Comparison of ENCODE assay signal across 15 cellular contexts in the genomic region with DNA sequence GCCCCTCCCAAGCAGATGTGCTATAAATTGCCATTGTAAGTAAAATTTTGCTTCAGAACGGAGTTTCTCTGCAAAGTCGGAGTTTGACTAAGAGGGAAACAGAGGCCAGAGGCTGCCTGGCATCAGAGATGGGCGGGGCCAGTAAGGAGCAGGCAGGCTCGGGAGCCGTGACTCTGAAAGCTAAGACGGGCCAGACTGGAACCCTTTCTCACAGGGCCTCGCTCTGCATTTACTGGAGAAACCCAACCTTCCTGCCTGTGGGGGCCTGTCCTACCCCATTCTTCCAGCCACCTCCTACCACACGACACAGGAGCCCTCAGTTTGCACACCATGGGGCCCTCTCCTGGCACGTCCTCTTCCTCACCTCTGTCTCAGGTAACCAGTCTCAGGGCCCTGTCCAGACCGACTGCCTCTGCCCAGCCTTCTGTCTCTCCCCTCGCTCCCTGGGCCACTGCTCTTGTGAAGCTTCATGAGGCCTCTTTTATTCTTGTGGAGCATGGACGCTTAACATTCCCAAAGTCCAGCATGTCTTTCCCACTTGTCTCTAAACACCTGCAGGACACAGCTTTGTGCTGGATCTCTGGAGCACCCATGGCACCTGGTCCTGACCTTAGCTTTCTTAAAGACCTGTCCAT. TPM values are rescaled to one million over a fixed set of nuclear protein-coding genes. Genes with fewer than 3 reads are reported as not detected.
A peak's percentile ranks its signal among the peaks of the same experiment; 100 is the strongest.
DNase-seq lines count a peak whose midpoint lies in the region; ATAC-seq and TF ChIP-seq lines count a peak whose summit lies in the region.
"Had no signal": no experiment of that assay in that cellular context is flagged by ENCODE, and none has a peak within 500 bp of the region (broad histone marks: within the 10 kb centered on the region; RNA-seq: fewer than 3 reads in every experiment).

No MANE protein-coding gene starts in this region.

- peak; percentile 28 for DNase-seq in natural killer cell treated with Interleukin-12 subunit alpha and Interleukin-12 subunit beta and Interleukin-15 and Interleukin-18, amount 100 ng/mL, for 72 hours (ENCODE audit: low spot score)
- DNase-seq in natural killer cell: no peak
- peak; percentile 23 for DNase-seq in posterior vena cava (ENCODE audit: low spot score)
- DNase-seq in RKO (ENCODE audit: low spot score): no peak
- DNase-seq: Caco-2; CD4-positive, alpha-beta memory T cell; GDM1; NCI-H1105; NCI-H146; NCI-H2029; NCI-H226 had no signal

- H3K4me1 Mint-ChIP-seq in natural killer cell treated with Interleukin-12 subunit alpha and Interleukin-12 subunit beta and Interleukin-15 and Interleukin-18, amount 100 ng/mL, for 72 hours (ENCODE audit: low read depth in 2 of 2): peaks cover 0 to 10% of the 10 kb centered on the region in 2 donors
- H3K4me1 Mint-ChIP-seq in natural killer cell: peaks cover 0 to 4% of the 10 kb centered on the region in 2 donors
- peaks cover 69% of the 10 kb centered on the region for H3K4me1 Mint-ChIP-seq in brain

- H3K36me3 Mint-ChIP-seq in natural killer cell treated with Interleukin-12 subunit alpha and Interleukin-12 subunit beta and Interleukin-15 and Interleukin-18, amount 100 ng/mL, for 72 hours: no peaks in the 10 kb centered on the region
- no peaks in the 10 kb centered on the region for H3K36me3 Mint-ChIP-seq in natural killer cell
- H3K36me3 Mint-ChIP-seq in brain: no peaks in the 10 kb centered on the region
- H3K36me3 Mint-ChIP-seq: CD4-positive, alpha-beta memory T cell had no signal

- H3K27me3 Mint-ChIP-seq in natural killer cell treated with Interleukin-12 subunit alpha and Interleukin-12 subunit beta and Interleukin-15 and Interleukin-18, amount 100 ng/mL, for 72 hours: peaks cover 0 to 7% of the 10 kb centered on the region in 2 donors
- H3K27me3 Mint-ChIP-seq in natural killer cell (ENCODE audit: low read depth in 2 of 2) (peaks cover 3 to 8% of the 10 kb centered on the region in 2 donors), brain (peaks cover 6% of the 10 kb centered on the region)
- H3K27me3 Mint-ChIP-seq: CD4-positive, alpha-beta memory T cell had no signal

- H3K9me3 Mint-ChIP-seq in natural killer cell treated with Interleukin-12 subunit alpha and Interleukin-12 subunit beta and Interleukin-15 and Interleukin-18, amount 100 ng/mL, for 72 hours: peaks cover 4% of the 10 kb centered on the region
- H3K9me3 Mint-ChIP-seq in natural killer cell (peaks cover 2 to 3% of the 10 kb centered on the region in 2 donors), brain (peaks cover 0 to 9% (median 4%) of the 10 kb centered on the region in 5 experiments)

- no peak for ATAC-seq in natural killer cell treated with Interleukin-12 subunit alpha and Interleukin-12 subunit beta and Interleukin-15 and Interleukin-18, amount 100 ng/mL, for 72 hours
- ATAC-seq in natural killer cell: no peak
- ATAC-seq in HG03565 (IDR thresholded peaks at IDR 0.05; ENCODE audit: unreplicated experiment): no peak
- no peak for ATAC-seq in GM21723 (IDR thresholded peaks at IDR 0.05; ENCODE audit: unreplicated experiment)

- no peak for TF ChIP-seq CTCF in natural killer cell (IDR thresholded peaks at IDR 0.05)
- TF ChIP-seq CTCF in brain (conservative IDR thresholded peaks at IDR 0.05): no peak

- H3K4me3 Mint-ChIP-seq in natural killer cell treated with Interleukin-12 subunit alpha and Interleukin-12 subunit beta and Interleukin-15 and Interleukin-18, amount 100 ng/mL, for 72 hours: no peak overlapping the region
- no peak overlapping the region for H3K4me3 Mint-ChIP-seq in natural killer cell
- peak overlapping the region in 3 of 5 experiments; percentile 38 to 55 (median 45) for H3K4me3 Mint-ChIP-seq in brain
- H3K4me3 Mint-ChIP-seq: CD4-positive, alpha-beta memory T cell; IgD-negative memory B cell had no signal

- intact Hi-C loops in natural killer cell (cut with micrococcal nuclease): no loop called here
- intact Hi-C loops in posterior vena cava (cut with DNase I): no loop called here

- no peak overlapping the region for H3K27ac Mint-ChIP-seq in natural killer cell treated with Interleukin-12 subunit alpha and Interleukin-12 subunit beta and Interleukin-15 and Interleukin-18, amount 100 ng/mL, for 72 hours
- H3K27ac Mint-ChIP-seq in natural killer cell: no peak overlapping the region
- peak overlapping the region in 3 of 5 experiments; percentile 83 to 96 (median 88) for H3K27ac Mint-ChIP-seq in brain

RNA-seq across cellular contexts. Expression of a gene that starts 48.4 kb away (rescaled TPM):
- 100 to 1,000 TPM in 1 of 2 donors, 10 to 100 TPM in 1; 52.3 to 125 TPM for total RNA-seq in natural killer cell treated with Interleukin-12 subunit alpha and Interleukin-12 subunit beta and Interleukin-15 and Interleukin-18, amount 100 ng/mL, for 72 hours
- 10 to 100 TPM; 45.0 to 71.4 (median 51.6) TPM for total RNA-seq in natural killer cell
- polyA plus RNA-seq in brain (ENCODE audit: insufficient read depth, low read depth, low replicate concordance): 38.0 TPM
- total RNA-seq in posterior vena cava: 10 to 100 TPM; 19.1 to 21.4 TPM

Comparison
In these comparisons a context has a peak if more than half of its experiments do, and no peak if none do; other contexts are left out.
1. DNase-seq: peak in natural killer cell treated with Interleukin-12 subunit alpha and Interleukin-12 subunit beta and Interleukin-15 and Interleukin-18, amount 100 ng/mL, for 72 hours (single experiment) and posterior vena cava (single experiment); none in natural killer cell (single experiment) and RKO (single experiment).
2. H3K27ac Mint-ChIP-seq: peak in brain (3 of 5); none in natural killer cell treated with Interleukin-12 subunit alpha and Interleukin-12 subunit beta and Interleukin-15 and Interleukin-18, amount 100 ng/mL, for 72 hours (0 of 2) and natural killer cell (0 of 2).
3. H3K4me3 Mint-ChIP-seq: peak in brain (3 of 5); none in natural killer cell treated with Interleukin-12 subunit alpha and Interleukin-12 subunit beta and Interleukin-15 and Interleukin-18, amount 100 ng/mL, for 72 hours (single experiment) and natural killer cell (single experiment).